Comparison of ENCODE assay signal across 13 cellular contexts in the genomic region with DNA sequence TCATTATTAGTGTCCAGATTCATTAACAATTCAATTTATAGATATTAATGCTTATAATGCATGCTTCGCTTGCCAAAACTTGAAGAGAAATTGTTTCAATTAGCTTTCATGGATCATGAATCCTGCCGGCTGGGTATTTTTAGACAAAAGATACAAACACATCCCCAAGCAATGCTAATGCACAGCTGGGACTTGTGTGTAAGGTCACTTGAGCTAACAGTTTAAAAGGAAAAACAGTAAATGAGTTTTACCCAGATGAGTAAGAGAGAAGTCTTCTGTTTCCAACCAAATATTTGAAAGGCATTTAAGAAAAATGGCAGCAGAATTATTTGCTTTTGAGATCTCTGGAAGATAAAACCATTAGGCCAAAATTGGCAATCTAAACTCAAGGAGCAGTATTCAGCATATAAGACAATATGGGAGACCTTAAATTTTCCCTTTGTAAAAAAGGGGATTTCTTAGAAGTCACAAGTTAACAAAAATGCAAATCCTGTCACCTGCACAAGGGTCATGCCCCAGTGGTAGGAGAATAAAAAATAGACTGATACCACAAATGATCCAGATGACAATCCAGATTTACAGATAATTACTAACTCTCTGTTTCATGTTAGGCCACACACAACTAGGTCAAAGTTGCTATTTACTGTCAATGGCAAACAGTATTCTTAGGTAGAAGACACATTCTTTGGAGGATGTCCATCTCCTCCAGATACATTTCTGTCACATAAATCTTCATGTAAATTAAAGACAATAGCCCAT.
DNase-seq lines count a peak whose midpoint lies in the region; ATAC-seq, FAIRE-seq and TF ChIP-seq lines count a peak whose summit lies in the region.
"Had no signal": no experiment of that assay in that cellular context is flagged by ENCODE, and none has a peak within 500 bp of the region (broad histone marks: within the 10 kb centered on the region; RNA-seq: fewer than 3 reads in every experiment).

No MANE protein-coding gene starts in this region.

- H4K20me1 ChIP-seq in HepG2 (ENCODE audit: insufficient read depth, low read length) = no peaks in the 10 kb centered on the region

- no peak overlapping the region for H3K27ac ChIP-seq in HepG2 (ENCODE audit: extremely low read length, insufficient read depth, low read length)
- no peak overlapping the region for H3K27ac ChIP-seq in right lobe of liver
- H3K27ac ChIP-seq in sigmoid colon = no peak overlapping the region
- no peak overlapping the region for H3K27ac ChIP-seq in small intestine (ENCODE audit: low read depth in 1 of 2, low read length in 1 of 2)
- H3K27ac ChIP-seq: A549 had no signal

- POLR2A ChIA-PET in HepG2 (lab: Yijun Ruan, JAX) = no interaction called here

- no peak overlapping the region for H3K4me3 ChIP-seq in HepG2 (replicated peaks in 1 of 3; ENCODE audit: insufficient read depth in 1 of 3, low read depth in 2 of 3, low read length in 3 of 3)
- H3K4me3 ChIP-seq in right lobe of liver = no peak overlapping the region
- no peak overlapping the region for H3K4me3 ChIP-seq in sigmoid colon
- no peak overlapping the region for H3K4me3 ChIP-seq in small intestine (ENCODE audit: low read depth in 1 of 2, low read length in 2 of 2)
- H3K4me3 ChIP-seq: A549 had no signal

- H3K4me2 ChIP-seq in HepG2 (ENCODE audit: low read depth, low read length) = no peak overlapping the region
- H3K4me2 ChIP-seq: A549 had no signal

- no peaks in the 10 kb centered on the region for H3K9me3 ChIP-seq in HepG2 (ENCODE audit: low read length)
- H3K9me3 ChIP-seq in right lobe of liver = no peaks in the 10 kb centered on the region
- no peaks in the 10 kb centered on the region for H3K9me3 ChIP-seq in sigmoid colon
- no peaks in the 10 kb centered on the region for H3K9me3 ChIP-seq in small intestine (ENCODE audit: control insufficient read depth, low read depth)
- H3K9me3 ChIP-seq: A549 had no signal

- no peak for TF ChIP-seq POLR2A in HepG2 (IDR thresholded peaks at IDR 0.05; ENCODE audit: insufficient read depth in 1 of 2, low read depth in 2 of 2, low read length in 2 of 2)
- no peak for TF ChIP-seq POLR2A in right lobe of liver (IDR thresholded peaks at IDR 0.05)
- no peak for TF ChIP-seq POLR2A in sigmoid colon (IDR thresholded peaks at IDR 0.05)

- H3K27me3 ChIP-seq in HepG2 (ENCODE audit: control insufficient read depth in 1 of 2, insufficient read depth in 2 of 2, low read length in 2 of 2) (no peaks in the 10 kb centered on the region), right lobe of liver (no peaks in the 10 kb centered on the region), sigmoid colon (no peaks in the 10 kb centered on the region), small intestine (ENCODE audit: control insufficient read depth in 2 of 2, insufficient read depth in 2 of 2, low read length in 2 of 2) (no peaks in the 10 kb centered on the region)

- no peak overlapping the region for H2AFZ ChIP-seq in HepG2 (ENCODE audit: low read length)

- peaks cover 11% of the 10 kb centered on the region; the same call in 1 of the 2 replicates for H3K4me1 ChIP-seq in HepG2 (ENCODE audit: insufficient read depth, low read length)
- H3K4me1 ChIP-seq in right lobe of liver = no peaks in the 10 kb centered on the region
- no peaks in the 10 kb centered on the region for H3K4me1 ChIP-seq in sigmoid colon
- no peaks in the 10 kb centered on the region for H3K4me1 ChIP-seq in small intestine (ENCODE audit: control insufficient read depth in 2 of 2, insufficient read depth in 1 of 2, low read depth in 1 of 2, low read length in 1 of 2)
- H3K4me1 ChIP-seq: A549 had no signal

- DNase-seq in HepG2 (ENCODE audit: low spot score) (no peak), right lobe of liver (no peak), sigmoid colon (no peak), HCEC 1CT (no peak), small intestine (no peak)
- DNase-seq in stimulated activated CD4-positive, alpha-beta T cell treated with anti-CD3 and anti-CD28 coated beads, Interleukin-1b, Interleukin-23, amount 100 ng/mL, for 48 hours = no peak
- DNase-seq: activated naive CD4-positive, alpha-beta T cell treated with anti-CD3 and anti-CD28 coated beads for 36 hours; kidney; NCI-H748 treated with DMSO at 0.1 percent for 48 hours had no signal

- in situ Hi-C loops in HepG2 (cut with HindIII; ENCODE audit: extremely low pct_ligation_motif_present, low pct_unique_long_range_greater_than_20kb) = no loop called here

- no peak for FAIRE-seq in HepG2 (lab: Jason Lieb, UNC)
- FAIRE-seq in small intestine (lab: Jason Lieb, UNC) = no peak
- FAIRE-seq: A549, kidney, TTC549 had no signal

- CTCF ChIA-PET in HepG2 (lab: Yijun Ruan, JAX; ENCODE audit: low intra/inter-chr PET ratio, low total read pairs) = no interaction called here

- no peak for TF ChIP-seq RAD21 in HepG2 (CRISPR knock-in tag; IDR thresholded peaks at IDR 0.05)

- ATAC-seq in HepG2 = no peak
- ATAC-seq in right lobe of liver = no peak
- peak; percentile 81 for ATAC-seq in HG02623 (IDR thresholded peaks at IDR 0.05; ENCODE audit: unreplicated experiment)
- ATAC-seq in HG03520 (IDR thresholded peaks at IDR 0.05; ENCODE audit: unreplicated experiment) = peak; percentile 83
- ATAC-seq: A549 had no signal

- BruUV-seq in HepG2 (replicated peaks; lab: Mats Ljungman, UMichigan) = no TSS peak

- 96% methylated on average over 2 of the region's 2 CpGs for WGBS in HepG2 (ENCODE audit: low lambda C conversion rate)
- 82% methylated on average over 2 of the region's 2 CpGs for WGBS in right lobe of liver (ENCODE audit: insufficient coverage, low coverage, low lambda C conversion rate, missing lambda C conversion rate)
- WGBS in sigmoid colon, 2 donors = 65 to 97% methylated on average over 2 of the region's 2 CpGs
- WGBS in small intestine, 3 donors = 70 to 94% (median 82%) methylated on average over 2 of the region's 2 CpGs

- intact Hi-C loops in HepG2 (cut with micrococcal nuclease; ENCODE audit: unreplicated experiment) (no loop called here), right lobe of liver (cut with DNase I) (no loop called here), sigmoid colon (cut with DNase I) (no loop called here)

- H3K36me3 ChIP-seq in HepG2 (replicated peaks in 1 of 2; ENCODE audit: control insufficient read depth in 1 of 2, insufficient read depth in 2 of 2, low read length in 2 of 2) = no peaks in the 10 kb centered on the region
- H3K36me3 ChIP-seq in right lobe of liver = no peaks in the 10 kb centered on the region
- H3K36me3 ChIP-seq in sigmoid colon = no peaks in the 10 kb centered on the region
- no peaks in the 10 kb centered on the region for H3K36me3 ChIP-seq in small intestine (ENCODE audit: control insufficient read depth in 2 of 2, insufficient read depth in 2 of 2, low read length in 2 of 2)

- TF ChIP-seq CTCF in HepG2 (CRISPR knock-in tag; IDR thresholded peaks at IDR 0.05) = no peak
- TF ChIP-seq CTCF in right lobe of liver (IDR thresholded peaks at IDR 0.05) = no peak
- TF ChIP-seq CTCF in sigmoid colon (IDR thresholded peaks at IDR 0.05) = no peak

- H3K9ac ChIP-seq in HepG2 (ENCODE audit: insufficient read depth, low read depth, low read length) = no peak overlapping the region

- TF ChIP-seq EP300 in HepG2 (IDR thresholded peaks at IDR 0.05; ENCODE audit: low read depth in 2 of 2, low read length in 2 of 2) = no peak
- no peak for TF ChIP-seq EP300 in HepG2 (CRISPR knock-in tag; IDR thresholded peaks at IDR 0.05; ENCODE audit: borderline replicate concordance)
- no peak for TF ChIP-seq EP300 in sigmoid colon (IDR thresholded peaks at IDR 0.05)

- no peaks in the 10 kb centered on the region for H3K79me2 ChIP-seq in HepG2 (ENCODE audit: insufficient read depth, low read length)

TF ChIP-seq in HepG2, 621 proteins besides CTCF, POLR2A, EP300 and RAD21:
- TF ChIP-seq GTF3A (CRISPR knock-in tag; conservative IDR thresholded peaks at IDR 0.05) (no peak), NR1H2 (CRISPR knock-in tag; IDR thresholded peaks at IDR 0.05; ENCODE audit: borderline replicate concordance, low read depth) (no peak), ZNF569 (CRISPR knock-in tag; IDR thresholded peaks at IDR 0.05; ENCODE audit: borderline replicate concordance) (no peak), TAF1 (CRISPR knock-in tag; IDR thresholded peaks at IDR 0.05) (no peak), ATF7 (IDR thresholded peaks at IDR 0.05) (no peak), ATF7 (CRISPR knock-in tag; IDR thresholded peaks at IDR 0.05) (no peak), PPARG (CRISPR knock-in tag; conservative IDR thresholded peaks at IDR 0.05) (peak; percentile 54; the same call in 1 of the 2 replicates), NFE2L2 (IDR thresholded peaks at IDR 0.05; ENCODE audit: low read length) (no peak)
- TF ChIP-seq, protein P1, sequence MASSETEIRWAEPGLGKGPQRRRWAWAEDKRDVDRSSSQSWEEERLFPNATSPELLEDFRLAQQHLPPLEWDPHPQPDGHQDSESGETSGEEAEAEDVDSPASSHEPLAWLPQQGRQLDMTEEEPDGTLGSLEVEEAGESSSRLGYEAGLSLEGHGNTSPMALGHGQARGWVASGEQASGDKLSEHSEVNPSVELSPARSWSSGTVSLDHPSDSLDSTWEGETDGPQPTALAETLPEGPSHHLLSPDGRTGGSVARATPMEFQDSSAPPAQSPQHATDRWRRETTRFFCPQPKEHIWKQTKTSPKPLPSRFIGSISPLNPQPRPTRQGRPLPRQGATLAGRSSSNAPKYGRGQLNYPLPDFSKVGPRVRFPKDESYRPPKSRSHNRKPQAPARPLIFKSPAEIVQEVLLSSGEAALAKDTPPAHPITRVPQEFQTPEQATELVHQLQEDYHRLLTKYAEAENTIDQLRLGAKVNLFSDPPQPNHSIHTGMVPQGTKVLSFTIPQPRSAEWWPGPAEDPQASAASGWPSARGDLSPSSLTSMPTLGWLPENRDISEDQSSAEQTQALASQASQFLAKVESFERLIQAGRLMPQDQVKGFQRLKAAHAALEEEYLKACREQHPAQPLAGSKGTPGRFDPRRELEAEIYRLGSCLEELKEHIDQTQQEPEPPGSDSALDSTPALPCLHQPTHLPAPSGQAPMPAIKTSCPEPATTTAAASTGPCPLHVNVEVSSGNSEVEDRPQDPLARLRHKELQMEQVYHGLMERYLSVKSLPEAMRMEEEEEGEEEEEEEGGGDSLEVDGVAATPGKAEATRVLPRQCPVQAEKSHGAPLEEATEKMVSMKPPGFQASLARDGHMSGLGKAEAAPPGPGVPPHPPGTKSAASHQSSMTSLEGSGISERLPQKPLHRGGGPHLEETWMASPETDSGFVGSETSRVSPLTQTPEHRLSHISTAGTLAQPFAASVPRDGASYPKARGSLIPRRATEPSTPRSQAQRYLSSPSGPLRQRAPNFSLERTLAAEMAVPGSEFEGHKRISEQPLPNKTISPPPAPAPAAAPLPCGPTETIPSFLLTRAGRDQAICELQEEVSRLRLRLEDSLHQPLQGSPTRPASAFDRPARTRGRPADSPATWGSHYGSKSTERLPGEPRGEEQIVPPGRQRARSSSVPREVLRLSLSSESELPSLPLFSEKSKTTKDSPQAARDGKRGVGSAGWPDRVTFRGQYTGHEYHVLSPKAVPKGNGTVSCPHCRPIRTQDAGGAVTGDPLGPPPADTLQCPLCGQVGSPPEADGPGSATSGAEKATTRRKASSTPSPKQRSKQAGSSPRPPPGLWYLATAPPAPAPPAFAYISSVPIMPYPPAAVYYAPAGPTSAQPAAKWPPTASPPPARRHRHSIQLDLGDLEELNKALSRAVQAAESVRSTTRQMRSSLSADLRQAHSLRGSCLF (CRISPR knock-in tag; IDR thresholded peaks at IDR 0.05; ENCODE audit: borderline replicate concordance) = no peak

Comparison
In these comparisons a context has a peak if more than half of its experiments do, and no peak if none do; other contexts are left out.
1. ATAC-seq: peak in HG02623 (single experiment) and HG03520 (single experiment); none in HepG2 (single experiment) and right lobe of liver (0 of 4).